In genomic region chr12:88490425-88490824, GRCh38 we compare ENCODE assay signal across 35 cellular contexts.
"Had no signal": no experiment of that assay in that cellular context is flagged by ENCODE, and none has a peak within 500 bp of the region (broad histone marks: within the 10 kb centered on the region; RNA-seq: fewer than 3 reads in every experiment).

No MANE protein-coding gene starts in this region.

- DNase-seq: Kasumi-1, MG63, MM.1S, MV-4-11, NCI-H1048, NCI-H1092, NCI-H1092 treated with DMSO at 0.1 percent for 48 hours, NCI-H1105, NCI-H1105 treated with DMSO at 0.1 percent for 48 hours, NCI-H1417, NCI-H1417 treated with DMSO at 0.1 percent for 48 hours, NCI-H1436, NCI-H1436 treated with DMSO at 0.1 percent for 48 hours, NCI-H146, NCI-H1694, NCI-H1694 treated with DMSO at 0.1 percent for 48 hours, NCI-H187, NCI-H187 treated with DMSO at 0.1 percent for 48 hours, NCI-H1930, NCI-H2029, NCI-H2029 treated with DMSO at 0.1 percent for 48 hours, NCI-H2081, NCI-H2081 treated with DMSO at 0.1 percent for 48 hours, NCI-H2107, NCI-H2171, NCI-H2171 treated with DMSO at 0.1 percent for 48 hours, NCI-H2227 treated with DMSO at 0.1 percent for 48 hours, NCI-H226, NCI-H345, NCI-H446, NCI-H446 treated with DMSO at 0.1 percent for 48 hours, NCI-H510A, NCI-H510A treated with DMSO at 0.1 percent for 48 hours, NCI-H524, NCI-H524 treated with DMSO at 0.1 percent for 48 hours had no signal

- H3K27me3 ChIP-seq: MG63 had no signal

- H3K4me3 ChIP-seq: MG63 had no signal

- H3K9me3 ChIP-seq: MG63 had no signal
